Comparison of ENCODE assay signal across 34 cellular contexts in the genomic region with DNA sequence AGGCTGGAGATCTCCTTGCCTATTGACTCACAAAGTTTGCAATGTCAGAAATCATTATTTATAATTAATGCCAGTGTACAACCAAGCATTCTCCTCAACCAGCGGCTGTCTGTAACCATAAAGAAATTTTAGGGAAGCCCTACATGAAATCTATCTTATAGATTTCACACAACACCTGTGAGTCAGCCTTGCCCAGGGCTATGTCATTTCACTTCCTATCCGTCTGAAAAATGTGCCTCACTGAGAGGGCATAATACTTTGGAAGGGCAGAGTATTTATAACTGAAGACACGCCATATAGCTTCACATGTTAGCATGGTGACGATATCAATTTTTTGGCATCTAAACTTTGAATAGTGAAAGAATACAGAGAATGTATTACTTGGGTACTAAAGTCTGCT.
"Had no signal": no experiment of that assay in that cellular context is flagged by ENCODE, and none has a peak within 500 bp of the region (broad histone marks: within the 10 kb centered on the region; RNA-seq: fewer than 3 reads in every experiment).

No MANE protein-coding gene starts in this region.

- H3K4me3 ChIP-seq: adrenal gland, body of pancreas, MG63, PC-9, SJSA1 had no signal

- ATAC-seq: activated CD4-positive, alpha-beta T cell treated with anti-CD3 and anti-CD28 coated beads for 36 hours; activated CD4-positive, CD25-positive, alpha-beta regulatory T cell treated with anti-CD3 and anti-CD28 coated beads, Interleukin-2, amount 50 U/mL, for 24 hours; activated CD8-positive, alpha-beta T cell treated with anti-CD3 and anti-CD28 coated beads, Interleukin-2, amount 10 ng/mL, durations not matched to agents 7 days and 5 days; activated naive CD4-positive, alpha-beta T cell treated with anti-CD3 and anti-CD28 coated beads, Interleukin-2, amount 50 U/mL, for 72 hours; activated T-cell treated with anti-CD3 and anti-CD28 coated beads, Interleukin-2, amount 50 U/mL, for 4 hours; body of pancreas; WTC11 had no signal

- H3K9me3 ChIP-seq: adrenal gland, body of pancreas, MG63, SJSA1, SK-N-SH had no signal

- H3K27ac ChIP-seq: adrenal gland, body of pancreas, PC-9, SJSA1 had no signal

- DNase-seq: activated CD4-positive, alpha-beta T cell treated with anti-CD3 and anti-CD28 coated beads for 36 hours; activated CD4-positive, alpha-beta T cell treated with anti-CD3 and anti-CD28 coated beads, Interleukin-2, amount 10 ng/mL, durations not matched to agents 7 days and 5 days; activated CD4-positive, alpha-beta T cell treated with anti-CD3 and anti-CD28 coated beads, Interleukin-2, amount 50 U/mL, for 48 hours; activated CD8-positive, alpha-beta T cell treated with anti-CD3 and anti-CD28 coated beads, Interleukin-2, amount 10 ng/mL, durations not matched to agents 7 days and 5 days; activated gamma-delta T cell treated with Interleukin-2 at 50 U/mL for 16 hours; activated naive CD4-positive, alpha-beta T cell treated with anti-CD3 and anti-CD28 coated beads for 36 hours; activated T-cell treated with anti-CD3 and anti-CD28 coated beads for 4 hours; activated T-cell treated with anti-CD3 and anti-CD28 coated beads, Interleukin-2, amount 50 U/mL, for 4 hours; adrenal gland; body of pancreas; central memory CD4-positive, alpha-beta T cell; Karpas-422; KBM-7; MG63; NCI-H1048; NCI-H1105 treated with DMSO at 0.1 percent for 48 hours; NCI-H1436 treated with DMSO at 0.1 percent for 48 hours; NCI-H1694 treated with DMSO at 0.1 percent for 48 hours; NCI-H2029; NCI-H2107; NCI-H2171; NCI-H446 treated with DMSO at 0.1 percent for 48 hours; NCI-H524; NK-92 treated with Interleukin-12 subunit alpha and Interleukin-12 subunit beta, amount 100 ng/mL, for 24 hours; PC-9; SHP77 treated with DMSO at 0.1 percent for 48 hours; SK-N-SH had no signal

- H3K36me3 ChIP-seq: adrenal gland, MG63, SJSA1 had no signal

- FAIRE-seq: astrocyte, colon, TTC549 had no signal

- H3K27me3 ChIP-seq: adrenal gland, body of pancreas, MG63, SJSA1 had no signal

- H3K4me1 ChIP-seq: adrenal gland, body of pancreas, SJSA1 had no signal
